Comparison of ENCODE assay signal across 1 cellular context in genomic region chr18:4854664-4855063, GRCh38.
TF ChIP-seq lines count a peak whose summit lies in the region.

No MANE protein-coding gene starts in this region.

TF ChIP-seq in WTC11, 78 proteins besides CTCF, POLR2A, EP300 and RAD21 (continued from another document):
- TF ChIP-seq HMGXB4 (CRISPR knock-in tag; IDR thresholded peaks at IDR 0.05) (no peak), JUN (CRISPR knock-in tag; IDR thresholded peaks at IDR 0.05) (no peak), ZSCAN18 (CRISPR knock-in tag; IDR thresholded peaks at IDR 0.05) (0 out of 2 replicates have a peak, but pooled peaks have one; percentile 6), CBFB (CRISPR knock-in tag; IDR thresholded peaks at IDR 0.05; ENCODE audit: low read depth) (no peak), GTF2I (CRISPR knock-in tag; conservative IDR thresholded peaks at IDR 0.05) (no peak), ZBTB43 (CRISPR knock-in tag; IDR thresholded peaks at IDR 0.05) (no peak)
TF ChIP-seq in WTC11: peak in this region for 2.
